Comparison of ENCODE assay signal across 1 cellular context in genomic region chr6:122048570-122048969, GRCh38.
TF ChIP-seq lines count a peak whose summit lies in the region.

No MANE protein-coding gene starts in this region.

TF ChIP-seq in GM23338, 12 proteins besides CTCF, POLR2A, EP300 and RAD21 (continued from another document):
- TF ChIP-seq REST (IDR thresholded peaks at IDR 0.05; ENCODE audit: unreplicated experiment) (no peak), CREB1 (CRISPR knock-in tag; IDR thresholded peaks at IDR 0.05; ENCODE audit: low read depth) (no peak), ETS1 (IDR thresholded peaks at IDR 0.05) (no peak), ZNF462 (CRISPR knock-in tag; IDR thresholded peaks at IDR 0.05) (no peak), ZNF331 (CRISPR knock-in tag; IDR thresholded peaks at IDR 0.05; ENCODE audit: low read depth) (no peak), NANOG (IDR thresholded peaks at IDR 0.05; ENCODE audit: borderline replicate concordance) (no peak), EZH2 (IDR thresholded peaks at IDR 0.05; ENCODE audit: low read depth, unreplicated experiment) (no peak), STAT1 (IDR thresholded peaks at IDR 0.05; ENCODE audit: unreplicated experiment) (no peak), ZNF114 (CRISPR knock-in tag; IDR thresholded peaks at IDR 0.05) (no peak), JUNB (IDR thresholded peaks at IDR 0.05; ENCODE audit: unreplicated experiment) (no peak), EZH2phosphoT487 (IDR thresholded peaks at IDR 0.05; ENCODE audit: unreplicated experiment) (no peak)
